Comparison of ENCODE assay signal across 9 cellular contexts in the genomic region with DNA sequence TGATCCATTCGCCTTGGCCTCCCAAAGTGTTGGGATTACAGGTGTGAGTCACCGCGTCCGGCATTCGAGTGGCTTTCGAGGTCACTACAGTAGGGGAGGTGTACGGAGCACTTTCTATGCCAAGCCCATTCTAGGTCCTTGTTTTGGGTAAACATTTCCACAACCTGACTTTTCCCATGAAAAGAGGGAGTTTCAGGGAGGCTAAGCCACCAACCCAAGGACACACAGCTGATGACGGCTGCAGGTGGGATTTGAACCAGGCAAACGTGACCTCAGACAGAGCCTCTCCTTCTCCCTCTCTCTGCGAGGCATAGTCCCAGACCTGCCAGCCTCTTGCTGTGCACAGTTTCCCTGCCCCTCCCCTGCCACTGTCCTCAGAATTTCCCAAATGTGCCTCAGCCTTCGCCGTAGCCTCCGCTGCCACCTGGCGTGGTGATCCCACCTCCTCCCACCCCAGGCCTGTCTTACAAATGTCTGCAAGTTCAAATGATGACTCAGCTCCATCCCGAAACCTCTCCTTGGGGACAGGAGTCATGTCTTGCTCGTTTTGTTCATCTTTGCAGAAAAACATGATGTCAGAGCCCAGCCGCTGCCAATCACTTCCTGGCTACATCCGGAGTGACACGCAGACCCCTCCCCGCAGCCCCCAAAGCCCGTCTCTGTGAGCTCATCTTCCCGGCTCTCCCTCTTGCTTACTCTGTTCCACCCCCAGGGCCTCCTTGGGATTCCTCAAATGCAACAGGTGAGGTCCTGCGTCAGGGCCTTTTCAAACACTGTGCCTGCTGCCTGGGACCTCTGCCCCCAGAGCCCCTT. TPM values are rescaled to one million over a fixed set of nuclear protein-coding genes. Genes with fewer than 3 reads are reported as not detected.
DNase-seq lines count a peak whose midpoint lies in the region; ATAC-seq and TF ChIP-seq lines count a peak whose summit lies in the region.
"Had no signal": no experiment of that assay in that cellular context is flagged by ENCODE, and none has a peak within 500 bp of the region (broad histone marks: within the 10 kb centered on the region; RNA-seq: fewer than 3 reads in every experiment).

No MANE protein-coding gene starts in this region.

- H3K4me1 Mint-ChIP-seq in HFFc6 (ENCODE audit: low read depth) (peaks cover 17% of the 10 kb centered on the region), natural killer cell (no peaks in the 10 kb centered on the region)
- peaks cover 14% of the 10 kb centered on the region for H3K4me1 Mint-ChIP-seq in activated CD8-positive, alpha-beta T cell treated with anti-CD3 and anti-CD28 coated beads for 36 hours (ENCODE audit: low read depth)

- DNase-seq in HFFc6 (peak; percentile 54), kidney glomerular epithelial cell (lab: John Stamatoyannopoulos, UW) (peak; percentile 40), midbrain (lab: John Stamatoyannopoulos, UW) (no peak), mucosa of descending colon (no peak), natural killer cell (no peak), activated gamma-delta T cell treated with Interleukin-2 at 50 U/mL for 16 hours (no peak)
- DNase-seq in activated CD8-positive, alpha-beta T cell treated with anti-CD3 and anti-CD28 coated beads for 36 hours, result peak; percentile 81

- CTCF ChIA-PET in activated CD8-positive, alpha-beta T cell treated with anti-CD3 and anti-CD28 coated beads for 36 hours (lab: Charles Lee), result interaction anchor here (0.8 to 8.2 kb wide), 5 partner anchors 130 to 179 kb away, joined by 3 to 91 read pairs (median 4); no protein-coding TSS in a partner anchor

- no peaks in the 10 kb centered on the region for H3K27me3 ChIP-seq in BLaER1 treated with 17β-estradiol and CSF1 and Interleukin-3, amounts not matched to agents 10 nM and 100 nM

- H3K4me2 ChIP-seq in BLaER1 treated with 17β-estradiol and CSF1 and Interleukin-3, amounts not matched to agents 10 nM and 100 nM, result peak overlapping the region; percentile 56 to 87 (median 82)

- H3K36me3 ChIP-seq in BLaER1 treated with 17β-estradiol and CSF1 and Interleukin-3, amounts not matched to agents 10 nM and 100 nM, result no peaks in the 10 kb centered on the region
- no peaks in the 10 kb centered on the region for H3K36me3 ChIP-seq in mucosa of descending colon (ENCODE audit: low read depth)
- H3K36me3 ChIP-seq: thoracic aorta had no signal

- peaks cover 12 to 51% (median 43%) of the 10 kb centered on the region in 10 experiments for H3K4me1 ChIP-seq in BLaER1 treated with 17β-estradiol and CSF1 and Interleukin-3, amounts not matched to agents 10 nM and 100 nM
- peaks cover under 1% of the 10 kb centered on the region for H3K4me1 ChIP-seq in mucosa of descending colon (ENCODE audit: low read depth)

- H3K27me3 Mint-ChIP-seq in HFFc6 (ENCODE audit: insufficient read depth), result no peaks in the 10 kb centered on the region; the same call in none of the 2 replicates
- no peaks in the 10 kb centered on the region for H3K27me3 Mint-ChIP-seq in activated CD8-positive, alpha-beta T cell treated with anti-CD3 and anti-CD28 coated beads for 36 hours
- no peaks in the 10 kb centered on the region for H3K27me3 Mint-ChIP-seq in natural killer cell (ENCODE audit: low read depth in 2 of 2)

- TF ChIP-seq CTCF in HFFc6 (IDR thresholded peaks at IDR 0.05) (no peak), mucosa of descending colon (IDR thresholded peaks at IDR 0.05) (no peak), natural killer cell (IDR thresholded peaks at IDR 0.05) (no peak)
- TF ChIP-seq CTCF in activated CD8-positive, alpha-beta T cell treated with anti-CD3 and anti-CD28 coated beads for 36 hours (IDR thresholded peaks at IDR 0.05), result no peak

- H4K20me1 ChIP-seq in BLaER1 treated with 17β-estradiol and CSF1 and Interleukin-3, amounts not matched to agents 10 nM and 100 nM, result no peaks in the 10 kb centered on the region

- no peaks in the 10 kb centered on the region for H3K9me3 ChIP-seq in BLaER1 treated with 17β-estradiol and CSF1 and Interleukin-3, amounts not matched to agents 10 nM and 100 nM (replicated peaks in 1 of 11)
- H3K9me3 ChIP-seq in mucosa of descending colon, result no peaks in the 10 kb centered on the region
- H3K9me3 ChIP-seq: thoracic aorta had no signal

- peak overlapping the region in 8 of 11 experiments; percentile 27 to 67 (median 52); a peak in 14 of 22 replicates for H3K27ac ChIP-seq in BLaER1 treated with 17β-estradiol and CSF1 and Interleukin-3, amounts not matched to agents 10 nM and 100 nM
- H3K27ac ChIP-seq: thoracic aorta had no signal

- peak overlapping the region in 9 of 11 experiments; percentile 3 to 66 (median 42); a peak in 14 of 22 replicates for H3K9ac ChIP-seq in BLaER1 treated with 17β-estradiol and CSF1 and Interleukin-3, amounts not matched to agents 10 nM and 100 nM

- intact Hi-C loops in activated CD8-positive, alpha-beta T cell treated with anti-CD3 and anti-CD28 coated beads for 36 hours (cut with micrococcal nuclease), result no loop called here
- intact Hi-C loops in mucosa of descending colon (cut with DNase I, micrococcal nuclease), result no loop called here
- intact Hi-C loops in natural killer cell (cut with micrococcal nuclease), result no loop called here

- H3K27ac Mint-ChIP-seq in HFFc6 (peak overlapping the region; percentile 38), natural killer cell (no peak overlapping the region)
- peak overlapping the region; percentile 22 for H3K27ac Mint-ChIP-seq in activated CD8-positive, alpha-beta T cell treated with anti-CD3 and anti-CD28 coated beads for 36 hours

- POLR2A ChIA-PET in activated CD8-positive, alpha-beta T cell treated with anti-CD3 and anti-CD28 coated beads for 36 hours (lab: Charles Lee), result interaction anchor here (1.2 to 1.6 kb wide), 5 partner anchors 8 to 151 kb away, joined by 3 to 7 read pairs (median 4); no protein-coding TSS in a partner anchor

- H3K36me3 Mint-ChIP-seq in HFFc6 (ENCODE audit: low read depth) (no peaks in the 10 kb centered on the region), natural killer cell (no peaks in the 10 kb centered on the region)
- H3K36me3 Mint-ChIP-seq in activated CD8-positive, alpha-beta T cell treated with anti-CD3 and anti-CD28 coated beads for 36 hours (ENCODE audit: low read depth), result no peaks in the 10 kb centered on the region

- ATAC-seq in activated CD8-positive, alpha-beta T cell treated with anti-CD3 and anti-CD28 coated beads for 36 hours, result peak; percentile 81
- no peak for ATAC-seq in mucosa of descending colon
- ATAC-seq in natural killer cell, result no peak

- H3K4me3 Mint-ChIP-seq in HFFc6 (peak overlapping the region; percentile 19; the same call in 1 of the 2 replicates), natural killer cell (no peak overlapping the region)
- peak overlapping the region; percentile 3 for H3K4me3 Mint-ChIP-seq in activated CD8-positive, alpha-beta T cell treated with anti-CD3 and anti-CD28 coated beads for 36 hours

- H3K9me3 Mint-ChIP-seq in HFFc6, result no peaks in the 10 kb centered on the region
- H3K9me3 Mint-ChIP-seq in activated CD8-positive, alpha-beta T cell treated with anti-CD3 and anti-CD28 coated beads for 36 hours, result no peaks in the 10 kb centered on the region
- H3K9me3 Mint-ChIP-seq in natural killer cell, result no peaks in the 10 kb centered on the region

- H3K4me3 ChIP-seq in BLaER1 treated with 17β-estradiol and CSF1 and Interleukin-3, amounts not matched to agents 10 nM and 100 nM, result 0 out of 20 replicates have a peak overlapping the region, but pooled peaks of 1 of the 10 experiments have one; percentile 9
- H3K4me3 ChIP-seq in mucosa of descending colon, result no peak overlapping the region
- H3K4me3 ChIP-seq: thoracic aorta had no signal

RNA-seq across cellular contexts. Expression of a gene that starts 6.6 kb away (rescaled TPM):
- 10 to 100 TPM; 35.5 to 55.7 (median 39.1) TPM for total RNA-seq in HFFc6 (2021; fragmentation: NEBNext Ultra II Directional; extraction: Animal tissue kit (Norgen Biotek cat#: 25700))
- total RNA-seq in activated CD8-positive, alpha-beta T cell treated with anti-CD3 and anti-CD28 coated beads for 36 hours, result 100 to 1,000 TPM in 1 of 2 experiments, 10 to 100 TPM in 1; 98.3 to 102 TPM
- total RNA-seq in mucosa of descending colon, result 10 to 100 TPM; 30.6 to 45.5 (median 35.9) TPM
- total RNA-seq in natural killer cell, result 100 to 1,000 TPM; 198 to 247 (median 212) TPM

RNA-seq across cellular contexts. Expression of a gene that starts 12.5 kb away (rescaled TPM):
- total RNA-seq in HFFc6 (2021; fragmentation: NEBNext Ultra II Directional; extraction: Animal tissue kit (Norgen Biotek cat#: 25700)), result 100 to 1,000 TPM in 5 of 6 experiments, 10 to 100 TPM in 1; 77.6 to 131 (median 121) TPM
- 10 to 100 TPM; 90.9 to 96.3 TPM for total RNA-seq in activated CD8-positive, alpha-beta T cell treated with anti-CD3 and anti-CD28 coated beads for 36 hours
- 10 to 100 TPM; 21.1 to 47.8 (median 22.1) TPM for total RNA-seq in mucosa of descending colon
- 10 to 100 TPM; 12.0 to 23.7 (median 19.3) TPM for total RNA-seq in natural killer cell

RNA-seq across cellular contexts. Expression of a gene that starts 41.9 kb away (rescaled TPM):
- 100 to 1,000 TPM in 3 of 6 experiments, 10 to 100 TPM in 3; 87.2 to 124 (median 98.8) TPM for total RNA-seq in HFFc6 (2021; fragmentation: NEBNext Ultra II Directional; extraction: Animal tissue kit (Norgen Biotek cat#: 25700))
- total RNA-seq in activated CD8-positive, alpha-beta T cell treated with anti-CD3 and anti-CD28 coated beads for 36 hours, result 100 to 1,000 TPM; 113 to 121 TPM
- total RNA-seq in mucosa of descending colon, result 100 to 1,000 TPM in 2 of 3 donors, 10 to 100 TPM in 1; 75.4 to 130 (median 104) TPM
- total RNA-seq in natural killer cell, result 10 to 100 TPM; 24.7 to 30.4 (median 25.1) TPM

Comparison
In these comparisons a context has a peak if more than half of its experiments do, and no peak if none do; other contexts are left out.
1. DNase-seq: peak in HFFc6 (single experiment), activated CD8-positive, alpha-beta T cell treated with anti-CD3 and anti-CD28 coated beads for 36 hours (single experiment) and kidney glomerular epithelial cell (single experiment); none in midbrain (single experiment), mucosa of descending colon (0 of 3), natural killer cell (single experiment) and activated gamma-delta T cell treated with Interleukin-2 at 50 U/mL for 16 hours (single experiment).
2. H3K27ac Mint-ChIP-seq: peak in HFFc6 (single experiment) and activated CD8-positive, alpha-beta T cell treated with anti-CD3 and anti-CD28 coated beads for 36 hours (single experiment); none in natural killer cell (0 of 2).